In genomic region chr17:77880702-77881450, GRCh38 we compare ENCODE assay signal across 8 cellular contexts.
DNase-seq lines count a peak whose midpoint lies in the region; ATAC-seq and TF ChIP-seq lines count a peak whose summit lies in the region.

No MANE protein-coding gene starts in this region.

- peak; percentile 19 for ATAC-seq in GM19452 (IDR thresholded peaks at IDR 0.05; ENCODE audit: unreplicated experiment)
- no peak for ATAC-seq in GM21360 (IDR thresholded peaks at IDR 0.05; ENCODE audit: unreplicated experiment)
- ATAC-seq in HG02798 (IDR thresholded peaks at IDR 0.05; ENCODE audit: poor library complexity, unreplicated experiment) = no peak

- TF ChIP-seq POLR2A in sigmoid colon (IDR thresholded peaks at IDR 0.05) = no peak

- no peaks in the 10 kb centered on the region for H3K27me3 ChIP-seq in effector memory CD4-positive, alpha-beta T cell (replicated peaks; ENCODE audit: control insufficient read depth, insufficient read depth, low read length, poor library complexity, severe bottlenecking)
- H3K27me3 ChIP-seq in sigmoid colon = no peaks in the 10 kb centered on the region

- peak overlapping the region; percentile 36 for H3K4me3 ChIP-seq in effector memory CD4-positive, alpha-beta T cell (ENCODE audit: insufficient read depth, low read depth, low read length, poor library complexity, severe bottlenecking)
- H3K4me3 ChIP-seq in sigmoid colon = no peak overlapping the region

- WGBS in sigmoid colon, 2 donors = 75 to 78% methylated on average over 11 of the region's 11 CpGs

- H3K4me1 ChIP-seq in effector memory CD4-positive, alpha-beta T cell (ENCODE audit: control insufficient read depth, insufficient read depth, low read length, poor library complexity, severe bottlenecking) = peaks cover 68% of the 10 kb centered on the region
- peaks cover 0 to 24% (median 20%) of the 10 kb centered on the region in 4 donors for H3K4me1 ChIP-seq in sigmoid colon

- TF ChIP-seq EP300 in sigmoid colon (IDR thresholded peaks at IDR 0.05) = no peak

- intact Hi-C loops in sigmoid colon (cut with DNase I) = loop anchor here (10.0 kb wide), 1 partner anchor 134 kb away; no protein-coding TSS in a partner anchor

- no peak for TF ChIP-seq CTCF in sigmoid colon (IDR thresholded peaks at IDR 0.05)

- H3K27ac ChIP-seq in KOPT-K1 (ENCODE audit: low read depth, low read length, poor library complexity, severe bottlenecking) = peak overlapping the region; percentile 72
- H3K27ac ChIP-seq in effector memory CD4-positive, alpha-beta T cell (ENCODE audit: insufficient read depth, low read length, poor library complexity, severe bottlenecking) = peak overlapping the region; percentile 95
- peak overlapping the region; percentile 18 to 56 (median 43) for H3K27ac ChIP-seq in sigmoid colon

- H3K36me3 ChIP-seq in KOPT-K1 (ENCODE audit: insufficient read depth, low read length) (no peaks in the 10 kb centered on the region), sigmoid colon (no peaks in the 10 kb centered on the region)
- no peaks in the 10 kb centered on the region for H3K36me3 ChIP-seq in effector memory CD4-positive, alpha-beta T cell (ENCODE audit: control insufficient read depth, insufficient read depth, low read length)

- DNase-seq in effector memory CD4-positive, alpha-beta T cell = no peak
- DNase-seq in sigmoid colon (no peak), NCI-H2196 treated with DMSO at 0.1 percent for 48 hours (lab: John Stamatoyannopoulos, UW; ENCODE audit: unreplicated experiment) (no peak), D341Med (ENCODE audit: low spot score) (no peak)

- peaks cover 7% of the 10 kb centered on the region for H3K9me3 ChIP-seq in KOPT-K1 (ENCODE audit: insufficient read depth, low read length, poor library complexity, severe bottlenecking)
- no peaks in the 10 kb centered on the region for H3K9me3 ChIP-seq in effector memory CD4-positive, alpha-beta T cell (ENCODE audit: control insufficient read depth, low read length)
- H3K9me3 ChIP-seq in sigmoid colon = peaks cover 0 to 3% (median 1%) of the 10 kb centered on the region in 4 donors

Comparison
In these comparisons a context has a peak if more than half of its experiments do, and no peak if none do; other contexts are left out.
1. H3K27ac ChIP-seq: peak in every context shown above with its lines; median percentile 95 in effector memory CD4-positive, alpha-beta T cell; 72 in KOPT-K1; 43 in sigmoid colon.